Comparison of ENCODE assay signal across 19 cellular contexts in genomic region chr3:143629726-143630125, GRCh38.
"Had no signal": no experiment of that assay in that cellular context is flagged by ENCODE, and none has a peak within 500 bp of the region (broad histone marks: within the 10 kb centered on the region; RNA-seq: fewer than 3 reads in every experiment).

No MANE protein-coding gene starts in this region.

- DNase-seq: colonic mucosa; cortex of kidney; dermis blood vessel endothelial cell; dorsolateral prefrontal cortex; effector CD4-positive, alpha-beta T cell; effector CD8-positive, alpha-beta T cell; effector memory CD4-positive, alpha-beta T cell; effector memory CD8-positive, alpha-beta T cell; endodermal cell; erythroblast; esophagus squamous epithelium; foreskin keratinocyte; gastrocnemius medialis; glutamatergic neuron; head of caudate nucleus; heart left ventricle; heart right ventricle had no signal

- ATAC-seq: effector memory CD8-positive, alpha-beta T cell; esophagus mucosa; foreskin keratinocyte; gastrocnemius medialis; gastroesophageal sphincter; heart left ventricle; heart right ventricle had no signal
